8 cellular contexts compared by ENCODE assay signal in genomic region chr12:47818701-47819543, GRCh38. TPM values are rescaled to one million over a fixed set of nuclear protein-coding genes. Genes with fewer than 3 reads are reported as not detected.
DNase-seq lines count a peak whose midpoint lies in the region; ATAC-seq, FAIRE-seq and TF ChIP-seq lines count a peak whose summit lies in the region.

No MANE protein-coding gene starts in this region.

- peak overlapping the region; percentile 96 for H3K4me3 Mint-ChIP-seq in activated naive CD4-positive, alpha-beta T cell treated with anti-CD3 and anti-CD28 coated beads, Interleukin-2, amount 50 U/mL, for 24 hours

- TF ChIP-seq CTCF in D721Med (IDR thresholded peaks at IDR 0.05; ENCODE audit: insufficient read depth, missing control alignments): peak; percentile 14
- peak; percentile 33 for TF ChIP-seq CTCF in cardiac muscle cell (IDR thresholded peaks at IDR 0.05; ENCODE audit: low read depth, low read length)
- no peak for TF ChIP-seq CTCF in pancreas (IDR thresholded peaks at IDR 0.05)

- H3K36me3 ChIP-seq in H7 (replicated peaks; ENCODE audit: control insufficient read depth, insufficient read depth, low read length) (no peaks in the 10 kb centered on the region; the same call in 1 of the 2 replicates), cardiac muscle cell (no peaks in the 10 kb centered on the region), pancreas (no peaks in the 10 kb centered on the region)

- no peaks in the 10 kb centered on the region for H3K9me3 Mint-ChIP-seq in activated naive CD4-positive, alpha-beta T cell treated with anti-CD3 and anti-CD28 coated beads, Interleukin-2, amount 50 U/mL, for 24 hours

- H3K9me3 ChIP-seq in cardiac muscle cell (ENCODE audit: low read depth) (no peaks in the 10 kb centered on the region), pancreas (no peaks in the 10 kb centered on the region)

- 23 to 24% methylated on average over 42 to 49 of the region's 49 CpGs for WGBS in pancreas, 2 donors

- no peak for DNase-seq in D721Med (ENCODE audit: insufficient read length, low spot score)
- DNase-seq in H7: peak; percentile 92
- peak; percentile 26 for DNase-seq in NCI-H510A treated with DMSO at 0.1 percent for 48 hours (lab: John Stamatoyannopoulos, UW)
- DNase-seq in cardiac muscle cell (ENCODE audit: low read depth in 1 of 2, low spot score in 1 of 2): peak in 1 of 2 donors; percentile 56
- DNase-seq in pancreas: peak; percentile 47 to 86 (median 64)
- no peak for DNase-seq in NCI-H2227 treated with DMSO at 0.1 percent for 48 hours (lab: John Stamatoyannopoulos, UW)
- no peak for DNase-seq in NCI-H1436 treated with DMSO at 0.1 percent for 48 hours (lab: John Stamatoyannopoulos, UW)

- H3K36me3 Mint-ChIP-seq in activated naive CD4-positive, alpha-beta T cell treated with anti-CD3 and anti-CD28 coated beads, Interleukin-2, amount 50 U/mL, for 24 hours: peaks cover 8% of the 10 kb centered on the region

- H3K27ac ChIP-seq in cardiac muscle cell (peak overlapping the region; percentile 94), pancreas (peak overlapping the region; percentile 65 to 92 (median 88))

- peak; percentile 16 to 55 (median 41) for ATAC-seq in pancreas

- H3K4me1 Mint-ChIP-seq in activated naive CD4-positive, alpha-beta T cell treated with anti-CD3 and anti-CD28 coated beads, Interleukin-2, amount 50 U/mL, for 24 hours: peaks cover 78% of the 10 kb centered on the region

- no peaks in the 10 kb centered on the region for H3K27me3 Mint-ChIP-seq in activated naive CD4-positive, alpha-beta T cell treated with anti-CD3 and anti-CD28 coated beads, Interleukin-2, amount 50 U/mL, for 24 hours

- FAIRE-seq in D721Med (lab: Jason Lieb, UNC) (no peak), pancreas (lab: Jason Lieb, UNC) (no peak)

- intact Hi-C loops in pancreas (cut with DNase I): no loop called here

- H3K4me3 ChIP-seq in H7 (ENCODE audit: insufficient read depth, low read depth, low read length): peak overlapping the region; percentile 67
- H3K4me3 ChIP-seq in cardiac muscle cell: peak overlapping the region; percentile 53
- peak overlapping the region; percentile 48 to 67 (median 66) for H3K4me3 ChIP-seq in pancreas

- no peaks in the 10 kb centered on the region for H3K27me3 ChIP-seq in H7 (ENCODE audit: control insufficient read depth, insufficient read depth, low read length)
- H3K27me3 ChIP-seq in cardiac muscle cell: no peaks in the 10 kb centered on the region
- H3K27me3 ChIP-seq in pancreas: no peaks in the 10 kb centered on the region

- H3K4me1 ChIP-seq in cardiac muscle cell (ENCODE audit: low read depth) (peaks cover 57% of the 10 kb centered on the region), pancreas (peaks cover 0 to 14% (median 9%) of the 10 kb centered on the region in 3 donors)

- H3K27ac Mint-ChIP-seq in activated naive CD4-positive, alpha-beta T cell treated with anti-CD3 and anti-CD28 coated beads, Interleukin-2, amount 50 U/mL, for 24 hours: peak overlapping the region; percentile 99

RNA-seq across cellular contexts. Expression of gene HDAC7, which starts 0.8 kb away (rescaled TPM):
- 45.2 and 50.7 TPM in 2 replicates for total RNA-seq in H7 (2014; rRNA removed; shearing (Covaris generic))
- total RNA-seq in cardiac muscle cell (43.3 and 93.0 TPM in 2 replicates), pancreas (10 to 100 TPM; 17.9 to 45.5 (median 20.1) TPM)
- polyA plus RNA-seq in cardiac muscle cell (43.7 and 55.9 TPM in 2 replicates), pancreas (10 to 100 TPM; 36.6 to 48.1 TPM)

RNA-seq across cellular contexts. Expression of gene SLC48A1, which starts 45.9 kb away (rescaled TPM):
- total RNA-seq in H7 (2014; rRNA removed; shearing (Covaris generic)): 10.9 and 12.4 TPM in 2 replicates
- total RNA-seq in cardiac muscle cell (23.3 and 26.2 TPM in 2 replicates), pancreas (10 to 100 TPM; 12.2 to 17.2 (median 13.9) TPM)
- polyA plus RNA-seq in cardiac muscle cell (28.9 and 29.2 TPM in 2 replicates), pancreas (10 to 100 TPM; 12.4 to 14.2 TPM)

Comparison
In these comparisons a context has a peak if more than half of its experiments do, and no peak if none do; other contexts are left out.
1. DNase-seq: peak in H7 (single experiment), NCI-H510A treated with DMSO at 0.1 percent for 48 hours (single experiment) and pancreas (6 of 6); none in D721Med (single experiment), NCI-H2227 treated with DMSO at 0.1 percent for 48 hours (single experiment) and NCI-H1436 treated with DMSO at 0.1 percent for 48 hours (single experiment).
2. CTCF ChIP-seq: peak in D721Med (single experiment) and cardiac muscle cell (single experiment); none in pancreas (0 of 4).
3. Peak in every context shown above with its lines, with median percentiles within 50 percentile points of each other: H3K4me3 ChIP-seq.